Comparison of ENCODE assay signal across 1 cellular context in the genomic region with DNA sequence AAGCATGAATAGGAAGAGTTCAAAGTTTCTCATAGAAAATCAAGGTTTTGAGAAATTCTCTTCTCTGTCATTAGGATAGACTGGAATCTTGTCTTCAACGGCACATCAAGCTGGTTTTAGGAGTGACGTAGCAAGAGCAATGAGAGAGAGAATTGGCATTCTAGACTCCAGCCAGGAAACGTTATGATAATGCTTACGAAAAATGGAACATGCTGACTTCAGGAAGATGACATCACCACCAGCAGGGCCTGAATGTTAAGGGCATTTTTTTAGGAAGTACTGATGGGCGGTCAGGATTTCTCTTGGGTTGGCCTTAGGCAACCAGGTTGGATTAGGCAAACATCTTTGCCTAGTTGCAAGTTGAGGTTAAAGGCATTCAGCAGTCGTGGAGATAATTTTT.
TF ChIP-seq lines count a peak whose summit lies in the region.

No MANE protein-coding gene starts in this region.

TF ChIP-seq in HepG2, 621 proteins besides CTCF, POLR2A, EP300 and RAD21 (continued from another document):
- TF ChIP-seq, protein P1, sequence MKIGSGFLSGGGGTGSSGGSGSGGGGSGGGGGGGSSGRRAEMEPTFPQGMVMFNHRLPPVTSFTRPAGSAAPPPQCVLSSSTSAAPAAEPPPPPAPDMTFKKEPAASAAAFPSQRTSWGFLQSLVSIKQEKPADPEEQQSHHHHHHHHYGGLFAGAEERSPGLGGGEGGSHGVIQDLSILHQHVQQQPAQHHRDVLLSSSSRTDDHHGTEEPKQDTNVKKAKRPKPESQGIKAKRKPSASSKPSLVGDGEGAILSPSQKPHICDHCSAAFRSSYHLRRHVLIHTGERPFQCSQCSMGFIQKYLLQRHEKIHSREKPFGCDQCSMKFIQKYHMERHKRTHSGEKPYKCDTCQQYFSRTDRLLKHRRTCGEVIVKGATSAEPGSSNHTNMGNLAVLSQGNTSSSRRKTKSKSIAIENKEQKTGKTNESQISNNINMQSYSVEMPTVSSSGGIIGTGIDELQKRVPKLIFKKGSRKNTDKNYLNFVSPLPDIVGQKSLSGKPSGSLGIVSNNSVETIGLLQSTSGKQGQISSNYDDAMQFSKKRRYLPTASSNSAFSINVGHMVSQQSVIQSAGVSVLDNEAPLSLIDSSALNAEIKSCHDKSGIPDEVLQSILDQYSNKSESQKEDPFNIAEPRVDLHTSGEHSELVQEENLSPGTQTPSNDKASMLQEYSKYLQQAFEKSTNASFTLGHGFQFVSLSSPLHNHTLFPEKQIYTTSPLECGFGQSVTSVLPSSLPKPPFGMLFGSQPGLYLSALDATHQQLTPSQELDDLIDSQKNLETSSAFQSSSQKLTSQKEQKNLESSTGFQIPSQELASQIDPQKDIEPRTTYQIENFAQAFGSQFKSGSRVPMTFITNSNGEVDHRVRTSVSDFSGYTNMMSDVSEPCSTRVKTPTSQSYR (CRISPR knock-in tag; IDR thresholded peaks at IDR 0.05; ENCODE audit: borderline replicate concordance), result no peak
- no peak for TF ChIP-seq ZNF563 (CRISPR knock-in tag; IDR thresholded peaks at IDR 0.05)
- TF ChIP-seq, protein P2, sequence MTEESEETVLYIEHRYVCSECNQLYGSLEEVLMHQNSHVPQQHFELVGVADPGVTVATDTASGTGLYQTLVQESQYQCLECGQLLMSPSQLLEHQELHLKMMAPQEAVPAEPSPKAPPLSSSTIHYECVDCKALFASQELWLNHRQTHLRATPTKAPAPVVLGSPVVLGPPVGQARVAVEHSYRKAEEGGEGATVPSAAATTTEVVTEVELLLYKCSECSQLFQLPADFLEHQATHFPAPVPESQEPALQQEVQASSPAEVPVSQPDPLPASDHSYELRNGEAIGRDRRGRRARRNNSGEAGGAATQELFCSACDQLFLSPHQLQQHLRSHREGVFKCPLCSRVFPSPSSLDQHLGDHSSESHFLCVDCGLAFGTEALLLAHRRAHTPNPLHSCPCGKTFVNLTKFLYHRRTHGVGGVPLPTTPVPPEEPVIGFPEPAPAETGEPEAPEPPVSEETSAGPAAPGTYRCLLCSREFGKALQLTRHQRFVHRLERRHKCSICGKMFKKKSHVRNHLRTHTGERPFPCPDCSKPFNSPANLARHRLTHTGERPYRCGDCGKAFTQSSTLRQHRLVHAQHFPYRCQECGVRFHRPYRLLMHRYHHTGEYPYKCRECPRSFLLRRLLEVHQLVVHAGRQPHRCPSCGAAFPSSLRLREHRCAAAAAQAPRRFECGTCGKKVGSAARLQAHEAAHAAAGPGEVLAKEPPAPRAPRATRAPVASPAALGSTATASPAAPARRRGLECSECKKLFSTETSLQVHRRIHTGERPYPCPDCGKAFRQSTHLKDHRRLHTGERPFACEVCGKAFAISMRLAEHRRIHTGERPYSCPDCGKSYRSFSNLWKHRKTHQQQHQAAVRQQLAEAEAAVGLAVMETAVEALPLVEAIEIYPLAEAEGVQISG (CRISPR knock-in tag; IDR thresholded peaks at IDR 0.05), result no peak
- no peak for TF ChIP-seq MAZ (IDR thresholded peaks at IDR 0.05; ENCODE audit: borderline replicate concordance, low read depth, low read length)
- TF ChIP-seq MAZ (CRISPR knock-in tag; IDR thresholded peaks at IDR 0.05; ENCODE audit: low read depth), result no peak
- TF ChIP-seq BRF2 (CRISPR knock-in tag; IDR thresholded peaks at IDR 0.05), result no peak
- TF ChIP-seq, protein P3, sequence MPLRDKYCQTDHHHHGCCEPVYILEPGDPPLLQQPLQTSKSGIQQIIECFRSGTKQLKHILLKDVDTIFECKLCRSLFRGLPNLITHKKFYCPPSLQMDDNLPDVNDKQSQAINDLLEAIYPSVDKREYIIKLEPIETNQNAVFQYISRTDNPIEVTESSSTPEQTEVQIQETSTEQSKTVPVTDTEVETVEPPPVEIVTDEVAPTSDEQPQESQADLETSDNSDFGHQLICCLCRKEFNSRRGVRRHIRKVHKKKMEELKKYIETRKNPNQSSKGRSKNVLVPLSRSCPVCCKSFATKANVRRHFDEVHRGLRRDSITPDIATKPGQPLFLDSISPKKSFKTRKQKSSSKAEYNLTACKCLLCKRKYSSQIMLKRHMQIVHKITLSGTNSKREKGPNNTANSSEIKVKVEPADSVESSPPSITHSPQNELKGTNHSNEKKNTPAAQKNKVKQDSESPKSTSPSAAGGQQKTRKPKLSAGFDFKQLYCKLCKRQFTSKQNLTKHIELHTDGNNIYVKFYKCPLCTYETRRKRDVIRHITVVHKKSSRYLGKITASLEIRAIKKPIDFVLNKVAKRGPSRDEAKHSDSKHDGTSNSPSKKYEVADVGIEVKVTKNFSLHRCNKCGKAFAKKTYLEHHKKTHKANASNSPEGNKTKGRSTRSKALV (CRISPR knock-in tag; IDR thresholded peaks at IDR 0.05), result no peak
- TF ChIP-seq NFYC (CRISPR knock-in tag; IDR thresholded peaks at IDR 0.05), result no peak
- TF ChIP-seq ATF7 (IDR thresholded peaks at IDR 0.05), result peak; percentile 67
- TF ChIP-seq ATF7 (CRISPR knock-in tag; IDR thresholded peaks at IDR 0.05), result no peak
- 0 out of 2 replicates have a peak, but pooled peaks have one; percentile 30 for TF ChIP-seq CREB1 (IDR thresholded peaks at IDR 0.05)
- TF ChIP-seq CREB1 (CRISPR knock-in tag; IDR thresholded peaks at IDR 0.05), result no peak
- no peak for TF ChIP-seq ARNT (IDR thresholded peaks at IDR 0.05)
- TF ChIP-seq ZSCAN22 (CRISPR knock-in tag; IDR thresholded peaks at IDR 0.05), result no peak
